In the genomic region with DNA sequence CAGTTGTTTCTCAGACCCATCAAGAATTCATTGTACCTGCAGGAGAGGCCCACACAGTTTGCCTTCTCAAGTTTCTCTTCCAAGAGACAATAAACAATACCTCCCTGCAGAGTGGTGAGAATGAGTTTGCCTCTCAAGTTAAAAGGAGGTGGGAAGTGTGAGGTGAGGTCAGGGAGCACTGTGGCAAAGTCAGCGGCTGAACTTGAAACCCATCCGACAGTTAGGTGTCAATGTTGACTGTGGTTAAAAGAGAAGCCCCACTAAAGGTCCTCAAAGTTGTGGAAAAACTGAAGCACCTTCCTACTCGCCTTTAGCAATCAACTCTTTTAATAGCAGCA, we compare ENCODE assay signal across 14 cellular contexts.
DNase-seq lines count a peak whose midpoint lies in the region; ATAC-seq and TF ChIP-seq lines count a peak whose summit lies in the region.
"Had no signal": no experiment of that assay in that cellular context is flagged by ENCODE, and none has a peak within 500 bp of the region (broad histone marks: within the 10 kb centered on the region; RNA-seq: fewer than 3 reads in every experiment).

No MANE protein-coding gene starts in this region.

- no peak for TF ChIP-seq POLR2A in GM18505 (IDR thresholded peaks at IDR 0.05; ENCODE audit: borderline replicate concordance, extremely low read depth, insufficient read depth, insufficient read length)

- peaks cover 5% of the 10 kb centered on the region for H3K4me1 Mint-ChIP-seq in activated T-cell treated with anti-CD3 and anti-CD28 coated beads, Interleukin-2, amount 50 U/mL, for 4 hours (ENCODE audit: low read depth)
- H3K4me1 Mint-ChIP-seq: activated B cell treated with CpG ODN at 0.5 μM for 24 hours; CD4-positive, CD25-positive, alpha-beta regulatory T cell; naive B cell had no signal

- peak; percentile 72 for ATAC-seq in GM18907 (IDR thresholded peaks at IDR 0.05; ENCODE audit: unreplicated experiment)
- ATAC-seq in activated T-cell treated with anti-CD3 and anti-CD28 coated beads, Interleukin-2, amount 50 U/mL, for 4 hours, result peak; percentile 85 to 89
- no peak for ATAC-seq in GM18520 (IDR thresholded peaks at IDR 0.05; ENCODE audit: unreplicated experiment)
- no peak for ATAC-seq in GM18505 (IDR thresholded peaks at IDR 0.05; ENCODE audit: unreplicated experiment)
- ATAC-seq: left cardiac atrium had no signal

- H3K36me3 ChIP-seq in H7 (replicated peaks; ENCODE audit: control insufficient read depth, insufficient read depth, low read length) (no peaks in the 10 kb centered on the region), osteoblast (ENCODE audit: insufficient read depth, low read length) (no peaks in the 10 kb centered on the region)
- H3K36me3 ChIP-seq: thoracic aorta had no signal

- H3K27me3 ChIP-seq in H7 (ENCODE audit: control insufficient read depth, insufficient read depth, low read length) (peaks cover 2% of the 10 kb centered on the region), osteoblast (ENCODE audit: insufficient read depth, low read length) (no peaks in the 10 kb centered on the region)

- H3K36me3 Mint-ChIP-seq in activated T-cell treated with anti-CD3 and anti-CD28 coated beads, Interleukin-2, amount 50 U/mL, for 4 hours (ENCODE audit: insufficient read depth), result no peaks in the 10 kb centered on the region
- H3K36me3 Mint-ChIP-seq: activated naive CD8-positive, alpha-beta T cell treated with anti-CD3 and anti-CD28 coated beads, Interleukin-2, amount 10 ng/mL, durations not matched to agents 7 days and 5 days; CD4-positive, CD25-positive, alpha-beta regulatory T cell; naive B cell had no signal

- H3K4me3 ChIP-seq in H7 (ENCODE audit: insufficient read depth, low read depth, low read length), result no peak overlapping the region
- no peak overlapping the region for H3K4me3 ChIP-seq in osteoblast (ENCODE audit: insufficient read depth, low read length)
- no peak overlapping the region for H3K4me3 ChIP-seq in foreskin fibroblast (ENCODE audit: low read depth in 1 of 2, low read length in 2 of 2)
- H3K4me3 ChIP-seq: thoracic aorta had no signal

- H3K4me3 Mint-ChIP-seq in activated T-cell treated with anti-CD3 and anti-CD28 coated beads, Interleukin-2, amount 50 U/mL, for 4 hours, result no peak overlapping the region
- H3K4me3 Mint-ChIP-seq: activated B cell treated with CpG ODN at 0.5 μM for 24 hours; activated naive CD8-positive, alpha-beta T cell treated with anti-CD3 and anti-CD28 coated beads, Interleukin-2, amount 10 ng/mL, durations not matched to agents 7 days and 5 days; CD4-positive, CD25-positive, alpha-beta regulatory T cell; naive B cell had no signal

- TF ChIP-seq CTCF in osteoblast (IDR thresholded peaks at IDR 0.05; ENCODE audit: extremely low read depth, low read depth, low read length) (no peak), foreskin fibroblast (IDR thresholded peaks at IDR 0.05; ENCODE audit: low read depth, low read length) (no peak)

- peaks cover 17% of the 10 kb centered on the region for H3K27me3 Mint-ChIP-seq in activated T-cell treated with anti-CD3 and anti-CD28 coated beads, Interleukin-2, amount 50 U/mL, for 4 hours (ENCODE audit: low read depth)

- H4K20me1 ChIP-seq in osteoblast (ENCODE audit: insufficient read depth, low read length), result no peaks in the 10 kb centered on the region

- H2AFZ ChIP-seq in osteoblast (ENCODE audit: low read length), result peak overlapping the region; percentile 17

- H3K79me2 ChIP-seq in osteoblast (ENCODE audit: insufficient read depth, low read length), result no peaks in the 10 kb centered on the region

- H3K4me1 ChIP-seq in osteoblast (ENCODE audit: insufficient read depth, low read length), result peaks cover 5% of the 10 kb centered on the region

- no peaks in the 10 kb centered on the region for H3K9me3 ChIP-seq in osteoblast (ENCODE audit: low read depth, low read length)
- H3K9me3 ChIP-seq: thoracic aorta had no signal

- H3K27ac ChIP-seq in osteoblast (ENCODE audit: low read depth, low read length) (no peak overlapping the region), caudate nucleus (ENCODE audit: low read depth, low read length) (no peak overlapping the region)
- H3K27ac ChIP-seq: thoracic aorta had no signal

- no peaks in the 10 kb centered on the region for H3K9me3 Mint-ChIP-seq in activated T-cell treated with anti-CD3 and anti-CD28 coated beads, Interleukin-2, amount 50 U/mL, for 4 hours
- H3K9me3 Mint-ChIP-seq: activated B cell treated with CpG ODN at 0.5 μM for 24 hours, naive B cell had no signal

- DNase-seq in H7, result peak; percentile 62
- DNase-seq in activated T-cell treated with anti-CD3 and anti-CD28 coated beads, Interleukin-2, amount 50 U/mL, for 4 hours, result no peak
- DNase-seq in osteoblast (ENCODE audit: insufficient read length, low spot score, missing footprints), result no peak
- no peak for DNase-seq in caudate nucleus (lab: John Stamatoyannopoulos, UW)
- no peak for DNase-seq in foreskin fibroblast
- DNase-seq: activated B cell treated with CpG ODN at 0.5 μM for 24 hours; activated naive CD8-positive, alpha-beta T cell treated with anti-CD3 and anti-CD28 coated beads, Interleukin-2, amount 10 ng/mL, durations not matched to agents 7 days and 5 days; left cardiac atrium; naive B cell had no signal

- H3K4me2 ChIP-seq in osteoblast (ENCODE audit: insufficient read depth, low read length), result no peak overlapping the region

Comparison
In these comparisons a context has a peak if more than half of its experiments do, and no peak if none do; other contexts are left out.
1. ATAC-seq: peak in GM18907 (single experiment) and activated T-cell treated with anti-CD3 and anti-CD28 coated beads, Interleukin-2, amount 50 U/mL, for 4 hours (2 of 2); none in GM18520 (single experiment) and GM18505 (single experiment).